Comparison of ENCODE assay signal across 12 cellular contexts in genomic region chr7:47461161-47461560, GRCh38.
DNase-seq lines count a peak whose midpoint lies in the region; ATAC-seq and TF ChIP-seq lines count a peak whose summit lies in the region.
"Had no signal": no experiment of that assay in that cellular context is flagged by ENCODE, and none has a peak within 500 bp of the region (broad histone marks: within the 10 kb centered on the region; RNA-seq: fewer than 3 reads in every experiment).

No MANE protein-coding gene starts in this region.

- TF ChIP-seq CTCF in astrocyte of the spinal cord (IDR thresholded peaks at IDR 0.05; ENCODE audit: low read depth, low read length) (no peak), Calu3 (IDR thresholded peaks at IDR 0.05; ENCODE audit: unreplicated experiment) (no peak)

- peak overlapping the region in 1 of 3 donors; percentile 40 for H3K9ac ChIP-seq in skeletal muscle tissue (ENCODE audit: low read depth in 1 of 3, low read length in 3 of 3)

- ATAC-seq in HG03442 (IDR thresholded peaks at IDR 0.05; ENCODE audit: unreplicated experiment) = no peak

- peak overlapping the region; percentile 28 for H3K27ac ChIP-seq in skeletal muscle tissue (ENCODE audit: low read depth, low read length)
- H3K27ac ChIP-seq in CD4-positive, alpha-beta memory T cell (ENCODE audit: low read depth, low read length) = no peak overlapping the region

- no TSS peak for BruUV-seq in Calu3 (replicated peaks; lab: Mats Ljungman, UMichigan)

- H3K4me3 Mint-ChIP-seq in CD4-positive, alpha-beta memory T cell = no peak overlapping the region
- no peak overlapping the region for H3K4me3 Mint-ChIP-seq in Calu3 (ENCODE audit: low read depth, unreplicated experiment)
- H3K4me3 Mint-ChIP-seq: activated naive CD8-positive, alpha-beta T cell; IgD-negative memory B cell had no signal

- no peaks in the 10 kb centered on the region for H3K4me1 Mint-ChIP-seq in CD4-positive, alpha-beta memory T cell
- no peaks in the 10 kb centered on the region for H3K4me1 Mint-ChIP-seq in Calu3 (ENCODE audit: low read depth, unreplicated experiment)

- CTCF ChIA-PET in CD4-positive, alpha-beta memory T cell (lab: Charles Lee; ENCODE audit: partially characterized antibody) = no interaction called here
- CTCF ChIA-PET in Calu3 (lab: Charles Lee) = interaction anchor here (1.3 to 1.6 kb wide), 3 partner anchors 14 to 195 kb away, joined by 4 to 5 read pairs (median 5); no protein-coding TSS in a partner anchor

- H3K4me3 ChIP-seq in astrocyte of the spinal cord (ENCODE audit: low read depth, low read length) (no peak overlapping the region), skeletal muscle tissue (ENCODE audit: low read length in 3 of 3) (no peak overlapping the region)
- no peak overlapping the region for H3K4me3 ChIP-seq in CD4-positive, alpha-beta memory T cell (ENCODE audit: low read length in 2 of 2)
- H3K4me3 ChIP-seq: sigmoid colon had no signal

- peaks cover 21 to 41% (median 41%) of the 10 kb centered on the region in 3 donors for H3K4me1 ChIP-seq in skeletal muscle tissue (ENCODE audit: control insufficient read depth in 3 of 3, insufficient read depth in 3 of 3, low read length in 3 of 3)
- no peaks in the 10 kb centered on the region for H3K4me1 ChIP-seq in CD4-positive, alpha-beta memory T cell (ENCODE audit: insufficient read depth, low read length)

- peak; percentile 79 for DNase-seq in LHCN-M2 (ENCODE audit: low read depth)
- peak; percentile 81 for DNase-seq in astrocyte of the spinal cord (ENCODE audit: low read depth, low spot score)
- peak; percentile 47 for DNase-seq in hepatic stellate cell (ENCODE audit: low spot score)
- DNase-seq in CD4-positive, alpha-beta memory T cell = no peak
- DNase-seq in GM19240 (ENCODE audit: insufficient read length, low spot score) = no peak
- DNase-seq in Calu3 = no peak
- DNase-seq: effector memory CD4-positive, alpha-beta T cell; sigmoid colon had no signal

- H3K9me3 ChIP-seq in skeletal muscle tissue (ENCODE audit: control insufficient read depth in 3 of 3, low read length in 3 of 3) = no peaks in the 10 kb centered on the region
- H3K9me3 ChIP-seq in CD4-positive, alpha-beta memory T cell (ENCODE audit: control insufficient read depth in 1 of 2, low read length in 2 of 2) = no peaks in the 10 kb centered on the region
- H3K9me3 ChIP-seq: sigmoid colon had no signal

- no peak overlapping the region for H3K27ac Mint-ChIP-seq in CD4-positive, alpha-beta memory T cell
- no peak overlapping the region for H3K27ac Mint-ChIP-seq in Calu3 (ENCODE audit: unreplicated experiment)
- H3K27ac Mint-ChIP-seq: activated naive CD8-positive, alpha-beta T cell had no signal

- in situ Hi-C loops in astrocyte of the spinal cord (cut with HindIII; ENCODE audit: low sequenced_read_pairs) = no loop called here

- peaks cover 0 to 1% of the 10 kb centered on the region in 2 donors for H3K27me3 Mint-ChIP-seq in CD4-positive, alpha-beta memory T cell
- no peaks in the 10 kb centered on the region for H3K27me3 Mint-ChIP-seq in Calu3 (ENCODE audit: unreplicated experiment)
- H3K27me3 Mint-ChIP-seq: activated naive CD8-positive, alpha-beta T cell; IgD-negative memory B cell had no signal

- intact Hi-C loops in CD4-positive, alpha-beta memory T cell (cut with micrococcal nuclease) = no loop called here
- intact Hi-C loops in Calu3 (cut with micrococcal nuclease; ENCODE audit: unreplicated experiment) = no loop called here

- no peaks in the 10 kb centered on the region for H3K36me3 ChIP-seq in skeletal muscle tissue (ENCODE audit: control insufficient read depth in 3 of 3, insufficient read depth in 3 of 3, low read length in 3 of 3)
- no peaks in the 10 kb centered on the region for H3K36me3 ChIP-seq in CD4-positive, alpha-beta memory T cell (ENCODE audit: insufficient read depth, low read length)
- H3K36me3 ChIP-seq: sigmoid colon had no signal

- no peaks in the 10 kb centered on the region for H3K9me3 Mint-ChIP-seq in CD4-positive, alpha-beta memory T cell
- no peaks in the 10 kb centered on the region for H3K9me3 Mint-ChIP-seq in Calu3 (ENCODE audit: low read depth, unreplicated experiment)
- H3K9me3 Mint-ChIP-seq: IgD-negative memory B cell had no signal

- no peaks in the 10 kb centered on the region for H3K27me3 ChIP-seq in skeletal muscle tissue (ENCODE audit: control insufficient read depth in 3 of 3, insufficient read depth in 3 of 3, low read length in 3 of 3)
- no peaks in the 10 kb centered on the region for H3K27me3 ChIP-seq in CD4-positive, alpha-beta memory T cell (ENCODE audit: insufficient read depth, low read length)
- H3K27me3 ChIP-seq: sigmoid colon had no signal

- POLR2A ChIA-PET in CD4-positive, alpha-beta memory T cell (lab: Charles Lee; ENCODE audit: partially characterized antibody) = no interaction called here

- no peaks in the 10 kb centered on the region for H3K36me3 Mint-ChIP-seq in CD4-positive, alpha-beta memory T cell
- H3K36me3 Mint-ChIP-seq in Calu3 (ENCODE audit: insufficient read depth, unreplicated experiment) = no peaks in the 10 kb centered on the region
- H3K36me3 Mint-ChIP-seq: activated naive CD8-positive, alpha-beta T cell; IgD-negative memory B cell had no signal

Comparison
In these comparisons a context has a peak if more than half of its experiments do, and no peak if none do; other contexts are left out.
1. DNase-seq: peak in LHCN-M2 (single experiment), astrocyte of the spinal cord (single experiment) and hepatic stellate cell (single experiment); none in CD4-positive, alpha-beta memory T cell (0 of 5), GM19240 (single experiment) and Calu3 (single experiment).